8 cellular contexts compared by ENCODE assay signal in the genomic region with DNA sequence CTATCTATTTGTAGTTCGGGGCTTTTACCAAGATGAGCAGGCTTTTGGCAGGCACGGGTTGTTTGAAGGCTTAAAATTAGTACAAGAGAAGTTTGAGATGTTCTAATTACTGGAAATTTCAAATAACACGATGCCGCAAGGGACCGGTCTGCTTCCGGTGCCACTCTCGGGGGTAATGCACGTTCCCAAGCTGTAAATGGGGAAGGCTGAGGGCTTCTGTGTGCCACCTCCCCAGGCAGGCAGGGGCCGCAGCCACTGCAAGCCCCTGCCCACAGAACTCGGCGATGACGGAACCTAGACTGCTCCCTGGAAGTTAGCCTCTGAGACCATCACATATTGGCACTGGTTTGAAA. TPM values are rescaled to one million over a fixed set of nuclear protein-coding genes. Genes with fewer than 3 reads are reported as not detected.
A peak's percentile ranks its signal among the peaks of the same experiment; 100 is the strongest.
DNase-seq lines count a peak whose midpoint lies in the region; ATAC-seq and TF ChIP-seq lines count a peak whose summit lies in the region.
"Not testable (repeated sequence)": the region's sequence is repeated elsewhere in the genome, so short reads cannot be mapped to it uniquely, and the experiment has no call there.

No MANE protein-coding gene starts in this region.

- not testable (repeated sequence) for H3K9me3 ChIP-seq in BLaER1; fibroblast of lung (ENCODE audit: control insufficient read depth, insufficient read depth, low read depth, low read length); right cardiac atrium (ENCODE audit: control insufficient read depth, low read length); psoas muscle; suprapubic skin

- not testable (repeated sequence) for TF ChIP-seq EP300 in suprapubic skin (IDR thresholded peaks at IDR 0.05)

- not testable (repeated sequence) for H3K27ac ChIP-seq in BLaER1; right cardiac atrium (ENCODE audit: low read length)
- H3K27ac ChIP-seq in fibroblast of lung (ENCODE audit: insufficient read depth, low read length) (peak overlapping the region; percentile 32), psoas muscle (peak overlapping the region; percentile 90), suprapubic skin (peak overlapping the region; percentile 2)

- intact Hi-C loops in right cardiac atrium (cut with DNase I): loop anchor here in 2 of 4 donors (10.0 kb wide), 2 partner anchors 52 to 402 kb away; partner anchors contain the start of genes DNAH3 (in 1 of the 2) and LDAF1 (in 1 of the 2)
- intact Hi-C loops in psoas muscle (cut with DNase I): not testable (repeated sequence)

- H3K79me2 ChIP-seq in fibroblast of lung (ENCODE audit: control insufficient read depth, insufficient read depth, low read length): not testable (repeated sequence)

- DNase-seq in NCI-H1092 treated with DMSO at 0.1 percent for 48 hours (lab: John Stamatoyannopoulos, UW): peak; percentile 92
- peak; percentile 36 for DNase-seq in NCI-H748 treated with DMSO at 0.1 percent for 48 hours (lab: John Stamatoyannopoulos, UW)
- DNase-seq in activated effector memory CD4-positive, alpha-beta T cell treated with anti-CD3 and anti-CD28 coated beads, Interleukin-2, amount 50 U/mL, for 16 hours: peak; percentile 44
- DNase-seq in fibroblast of lung (ENCODE audit: low read depth in 2 of 2): not testable (repeated sequence)
- DNase-seq in right cardiac atrium: peak in 1 of 3 donors; percentile 44
- DNase-seq in psoas muscle: peak; percentile 54 to 82
- DNase-seq in suprapubic skin (ENCODE audit: low spot score in 2 of 2): peak; percentile 83 to 86

- H4K20me1 ChIP-seq in BLaER1; fibroblast of lung (ENCODE audit: control insufficient read depth, extremely low read depth, insufficient read depth, low read length): not testable (repeated sequence)

- H2AFZ ChIP-seq in fibroblast of lung (ENCODE audit: low read length): peak overlapping the region; percentile 48

- ATAC-seq in right cardiac atrium: peak; percentile 25 to 41
- ATAC-seq in psoas muscle: peak in 2 of 4 donors; percentile 37 to 47

- TF ChIP-seq CTCF in fibroblast of lung (conservative IDR thresholded peaks at IDR 0.05 in 1 of 2, IDR thresholded peaks at IDR 0.05 in 1 of 2; ENCODE audit: low read depth in 1 of 2, low read length in 2 of 2); psoas muscle (IDR thresholded peaks at IDR 0.05); suprapubic skin (IDR thresholded peaks at IDR 0.05): not testable (repeated sequence)

- not testable (repeated sequence) for H3K36me3 ChIP-seq in BLaER1; fibroblast of lung (ENCODE audit: control insufficient read depth, insufficient read depth, low read length); psoas muscle (ENCODE audit: insufficient read depth in 1 of 2, low read depth in 1 of 2); suprapubic skin

- H3K4me3 ChIP-seq in BLaER1; fibroblast of lung (replicated peaks in 1 of 4; ENCODE audit: control extremely low read depth in 1 of 4, insufficient read depth in 1 of 4, low read depth in 3 of 4, low read length in 4 of 4); right cardiac atrium (ENCODE audit: low read length); suprapubic skin: not testable (repeated sequence)
- H3K4me3 ChIP-seq in psoas muscle: peak overlapping the region; percentile 41

- H3K9ac ChIP-seq in BLaER1; fibroblast of lung (ENCODE audit: insufficient read depth, low read length): not testable (repeated sequence)

- 0 out of 2 replicates have a peak overlapping the region, but pooled peaks have one; percentile 30 for H3K4me2 ChIP-seq in BLaER1
- peak overlapping the region; percentile 46 for H3K4me2 ChIP-seq in fibroblast of lung (ENCODE audit: extremely low read depth, insufficient read depth, low read length)

- H3K4me1 ChIP-seq in BLaER1: peaks cover 37% of the 10 kb centered on the region
- H3K4me1 ChIP-seq in fibroblast of lung (ENCODE audit: control insufficient read depth, extremely low read depth, insufficient read depth, low read length); right cardiac atrium (ENCODE audit: control insufficient read depth, insufficient read depth, low read length): not testable (repeated sequence)
- peaks cover 14% of the 10 kb centered on the region for H3K4me1 ChIP-seq in psoas muscle
- peaks cover 16% of the 10 kb centered on the region for H3K4me1 ChIP-seq in suprapubic skin

- 51% methylated on average over 11 of the region's 12 CpGs for WGBS in right cardiac atrium
- WGBS in psoas muscle, 3 donors: 12 to 25% (median 15%) methylated on average over 11 to 12 of the region's 12 CpGs
- 72% methylated on average over 11 of the region's 12 CpGs for WGBS in suprapubic skin

- not testable (repeated sequence) for H3K27me3 ChIP-seq in BLaER1; fibroblast of lung (ENCODE audit: control insufficient read depth, insufficient read depth, low read length); right cardiac atrium (ENCODE audit: control insufficient read depth, insufficient read depth); psoas muscle (ENCODE audit: insufficient read depth in 3 of 3, low read length in 2 of 3); suprapubic skin

- not testable (repeated sequence) for TF ChIP-seq POLR2A in suprapubic skin (IDR thresholded peaks at IDR 0.05)

RNA-seq across cellular contexts. Expression of gene METTL9, which starts 42.5 kb away (rescaled TPM):
- 163 and 176 TPM in 2 replicates for total RNA-seq in fibroblast of lung
- 104 and 124 TPM in 2 replicates for polyA plus RNA-seq in fibroblast of lung
- 89.4 and 97.9 TPM in 2 replicates for polyA plus RNA-seq in fibroblast of lung (2012)
- polyA minus RNA-seq in fibroblast of lung (ENCODE audit: low replicate concordance): 5.7 and 10.0 TPM in 2 replicates
- 10 to 100 TPM; 59.4 to 63.2 (median 61.2) TPM for total RNA-seq in right cardiac atrium
- 31.5 TPM for polyA plus RNA-seq in right cardiac atrium
- 10 to 100 TPM; 55.0 to 76.9 (median 71.1) TPM for total RNA-seq in psoas muscle
- polyA plus RNA-seq in psoas muscle: 100 to 1,000 TPM in 1 of 3 donors, 10 to 100 TPM in 2; 54.4 to 134 (median 90.7) TPM
- total RNA-seq in suprapubic skin: 100 to 1,000 TPM in 1 of 4 donors, 10 to 100 TPM in 3; 76.3 to 105 (median 85.7) TPM
